ENCODE assay signal across 8 cellular contexts in genomic region chr4:55666535-55666934, GRCh38. TPM values are rescaled to one million over a fixed set of nuclear protein-coding genes. Genes with fewer than 3 reads are reported as not detected.
"Had no signal": no experiment of that assay in that cellular context is flagged by ENCODE, and none has a peak within 500 bp of the region (broad histone marks: within the 10 kb centered on the region; RNA-seq: fewer than 3 reads in every experiment).

No MANE protein-coding gene starts in this region.

- FAIRE-seq: HTR-8/SVneo had no signal

- H3K36me3 ChIP-seq: HAP-1 had no signal

- H3K9ac ChIP-seq: GM23248, KMS-11 had no signal

- H3K9me3 ChIP-seq: HAP-1 had no signal

- H3K4me2 ChIP-seq: KMS-11 had no signal

- H3K4me1 ChIP-seq: HAP-1 had no signal

- H3K27ac ChIP-seq: GM23248, KMS-11 had no signal

- DNase-seq: GM23248, H7, IMR-90, KBM-7 had no signal

- ATAC-seq: HCT116 had no signal

- H3K4me3 ChIP-seq: GM23248, HAP-1 had no signal

- H2AFZ ChIP-seq: GM23248 had no signal

RNA-seq across cellular contexts. Expression of gene NMU, which starts 30.4 kb away (rescaled TPM):
- total RNA-seq: GM23248, IMR-90 had no signal
- polyA plus RNA-seq: GM23248, IMR-90 had no signal
